Comparison of ENCODE assay signal across 8 cellular contexts in genomic region chr20:11356061-11356460, GRCh38.
"Had no signal": no experiment of that assay in that cellular context is flagged by ENCODE, and none has a peak within 500 bp of the region (broad histone marks: within the 10 kb centered on the region; RNA-seq: fewer than 3 reads in every experiment).

No MANE protein-coding gene starts in this region.

- DNase-seq: GDM1, GF-D8 had no signal

- FAIRE-seq: G401.6, GM12878, GM12891, GM12892, GM18507, GM19239 had no signal

- H3K4me3 ChIP-seq: GM12878 had no signal
